ENCODE assay signal across 1 cellular context in genomic region chr1:227734858-227735780, GRCh38.
TF ChIP-seq lines count a peak whose summit lies in the region.

Gene JMJD4, minus strand, starts transcription at chr1:227735302. Its CDS starts 29 bp downstream, at chr1:227735273.
Gene SNAP47, plus strand, starts transcription at chr1:227735435. Its CDS starts 12,302 bp downstream, at chr1:227747737.

TF ChIP-seq in HepG2, 621 proteins besides CTCF, POLR2A, EP300 and RAD21 (continued from another document and continues in another):
- TF ChIP-seq RERE (CRISPR knock-in tag; IDR thresholded peaks at IDR 0.05; ENCODE audit: low read depth), result no peak
- no peak for TF ChIP-seq FOXP1 (IDR thresholded peaks at IDR 0.05)
- TF ChIP-seq FOXP1 (CRISPR knock-in tag; IDR thresholded peaks at IDR 0.05), result peak; percentile 31; the same call in 1 of the 2 replicates
- TF ChIP-seq GZF1 (CRISPR knock-in tag; IDR thresholded peaks at IDR 0.05), result peak; percentile 83
- no peak for TF ChIP-seq RCOR2 (CRISPR knock-in tag; IDR thresholded peaks at IDR 0.05)
- TF ChIP-seq ZBTB20 (CRISPR knock-in tag; IDR thresholded peaks at IDR 0.05; ENCODE audit: borderline replicate concordance, low read depth), result peak; percentile 80
- peak; percentile 34; the same call in 1 of the 2 replicates for TF ChIP-seq GATA4 (IDR thresholded peaks at IDR 0.05; ENCODE audit: borderline replicate concordance, low read depth)
- TF ChIP-seq ZNF224 (CRISPR knock-in tag; IDR thresholded peaks at IDR 0.05), result peak; percentile 59; the same call in 1 of the 2 replicates
- peak; percentile 97 for TF ChIP-seq MYC (CRISPR knock-in tag; IDR thresholded peaks at IDR 0.05; ENCODE audit: borderline replicate concordance)
- peak; percentile 98 for TF ChIP-seq SALL2 (CRISPR knock-in tag; IDR thresholded peaks at IDR 0.05)
- peak; percentile 72; the same call in 1 of the 2 replicates for TF ChIP-seq MLXIP (CRISPR knock-in tag; IDR thresholded peaks at IDR 0.05; ENCODE audit: borderline replicate concordance)
- peak; percentile 94; the same call in 1 of the 2 replicates for TF ChIP-seq IRX3 (CRISPR knock-in tag; IDR thresholded peaks at IDR 0.05; ENCODE audit: borderline replicate concordance, low read depth)
- peak; percentile 90 for TF ChIP-seq ELF1 (CRISPR knock-in tag; IDR thresholded peaks at IDR 0.05)
- 0 out of 2 replicates have a peak, but pooled peaks have one; percentile 66 for TF ChIP-seq ZNF549 (CRISPR knock-in tag; IDR thresholded peaks at IDR 0.05)
- TF ChIP-seq ZNF75D (CRISPR knock-in tag; IDR thresholded peaks at IDR 0.05; ENCODE audit: borderline replicate concordance), result peak; percentile 72; the same call in 1 of the 2 replicates
- no peak; the same call in 1 of the 2 replicates for TF ChIP-seq MED13 (CRISPR knock-in tag; IDR thresholded peaks at IDR 0.05)
- peak; percentile 36; the same call in 1 of the 2 replicates for TF ChIP-seq PHF21A (CRISPR knock-in tag; IDR thresholded peaks at IDR 0.05)
- TF ChIP-seq KDM4B (CRISPR knock-in tag; IDR thresholded peaks at IDR 0.05), result peak; percentile 93
- TF ChIP-seq HCFC1 (IDR thresholded peaks at IDR 0.05; ENCODE audit: low read depth, low read length), result peak; percentile 81
- TF ChIP-seq E2F5 (CRISPR knock-in tag; conservative IDR thresholded peaks at IDR 0.05), result peak; percentile 84
- TF ChIP-seq HMG20A (CRISPR knock-in tag; IDR thresholded peaks at IDR 0.05; ENCODE audit: borderline replicate concordance), result no peak
- no peak for TF ChIP-seq ZNF878 (CRISPR knock-in tag; IDR thresholded peaks at IDR 0.05)
- TF ChIP-seq ZNF274 (CRISPR knock-in tag; IDR thresholded peaks at IDR 0.05), result peak; percentile 97
- TF ChIP-seq ZFX (CRISPR knock-in tag; IDR thresholded peaks at IDR 0.05; ENCODE audit: low read depth), result peak; percentile 98
- peak; percentile 95 for TF ChIP-seq CBFB (CRISPR knock-in tag; IDR thresholded peaks at IDR 0.05)
- TF ChIP-seq SRSF4 (IDR thresholded peaks at IDR 0.05; ENCODE audit: low read depth, low read length, poor library complexity, severe bottlenecking), result no peak
- TF ChIP-seq JARID2 (CRISPR knock-in tag; IDR thresholded peaks at IDR 0.05; ENCODE audit: insufficient replicate concordance), result peak; percentile 69
- peak; percentile 71 for TF ChIP-seq FOSL2 (CRISPR knock-in tag; IDR thresholded peaks at IDR 0.05)
- TF ChIP-seq SMYD3 (CRISPR knock-in tag; IDR thresholded peaks at IDR 0.05), result peak; percentile 77; the same call in 1 of the 2 replicates
- TF ChIP-seq ZBTB25 (CRISPR knock-in tag; IDR thresholded peaks at IDR 0.05), result peak; percentile 95
- TF ChIP-seq ZBTB49 (CRISPR knock-in tag; IDR thresholded peaks at IDR 0.05; ENCODE audit: borderline replicate concordance), result peak; percentile 66
- 0 out of 2 replicates have a peak, but pooled peaks have one; percentile 20 for TF ChIP-seq HINFP (CRISPR knock-in tag; IDR thresholded peaks at IDR 0.05; ENCODE audit: low read depth)
- TF ChIP-seq TMF1 (CRISPR knock-in tag; IDR thresholded peaks at IDR 0.05; ENCODE audit: low read depth), result peak; percentile 97
- TF ChIP-seq RARG (CRISPR knock-in tag; IDR thresholded peaks at IDR 0.05; ENCODE audit: low read depth), result no peak; the same call in 1 of the 2 replicates
- TF ChIP-seq RXRA (CRISPR knock-in tag; IDR thresholded peaks at IDR 0.05), result peak; percentile 72
- TF ChIP-seq ZNF12 (CRISPR knock-in tag; IDR thresholded peaks at IDR 0.05), result peak; percentile 60; the same call in 1 of the 2 replicates
- TF ChIP-seq ZNF781 (CRISPR knock-in tag; IDR thresholded peaks at IDR 0.05; ENCODE audit: borderline replicate concordance, not compliant biosample characterization), result peak; percentile 66
- peak; percentile 72 for TF ChIP-seq SP5 (CRISPR knock-in tag; IDR thresholded peaks at IDR 0.05; ENCODE audit: borderline replicate concordance, low read depth)
- TF ChIP-seq ZFP36 (IDR thresholded peaks at IDR 0.05; ENCODE audit: borderline replicate concordance, low read depth, low read length, partially characterized antibody), result no peak
- no peak for TF ChIP-seq ZNF292 (CRISPR knock-in tag; IDR thresholded peaks at IDR 0.05; ENCODE audit: borderline replicate concordance, low read depth)
- no peak for TF ChIP-seq ATF7 (IDR thresholded peaks at IDR 0.05)
- TF ChIP-seq ATF7 (CRISPR knock-in tag; IDR thresholded peaks at IDR 0.05), result no peak
- TF ChIP-seq LCORL (IDR thresholded peaks at IDR 0.05), result no peak
- TF ChIP-seq LCORL (CRISPR knock-in tag; IDR thresholded peaks at IDR 0.05), result peak; percentile 71
- TF ChIP-seq UBTF (CRISPR knock-in tag; IDR thresholded peaks at IDR 0.05), result peak; percentile 99
- peak in 1 of 2 experiments; percentile 98; a peak in 2 of 4 replicates for TF ChIP-seq KLF16 (CRISPR knock-in tag; IDR thresholded peaks at IDR 0.05)
- TF ChIP-seq SRSF1 (optimal IDR thresholded peaks at IDR 0.05; ENCODE audit: low read depth, low read length), result peak; percentile 50
- TF ChIP-seq SAP130 (CRISPR knock-in tag; IDR thresholded peaks at IDR 0.05; ENCODE audit: low read depth), result peak; percentile 97
- TF ChIP-seq KDM6A (CRISPR knock-in tag; IDR thresholded peaks at IDR 0.05; ENCODE audit: low read depth), result no peak
- TF ChIP-seq ZNF235 (CRISPR knock-in tag; IDR thresholded peaks at IDR 0.05; ENCODE audit: borderline replicate concordance), result no peak
- peak; percentile 73; the same call in 1 of the 2 replicates for TF ChIP-seq MTA1 (CRISPR knock-in tag; IDR thresholded peaks at IDR 0.05; ENCODE audit: borderline replicate concordance)
